ENCODE assay signal across 19 cellular contexts in the genomic region with DNA sequence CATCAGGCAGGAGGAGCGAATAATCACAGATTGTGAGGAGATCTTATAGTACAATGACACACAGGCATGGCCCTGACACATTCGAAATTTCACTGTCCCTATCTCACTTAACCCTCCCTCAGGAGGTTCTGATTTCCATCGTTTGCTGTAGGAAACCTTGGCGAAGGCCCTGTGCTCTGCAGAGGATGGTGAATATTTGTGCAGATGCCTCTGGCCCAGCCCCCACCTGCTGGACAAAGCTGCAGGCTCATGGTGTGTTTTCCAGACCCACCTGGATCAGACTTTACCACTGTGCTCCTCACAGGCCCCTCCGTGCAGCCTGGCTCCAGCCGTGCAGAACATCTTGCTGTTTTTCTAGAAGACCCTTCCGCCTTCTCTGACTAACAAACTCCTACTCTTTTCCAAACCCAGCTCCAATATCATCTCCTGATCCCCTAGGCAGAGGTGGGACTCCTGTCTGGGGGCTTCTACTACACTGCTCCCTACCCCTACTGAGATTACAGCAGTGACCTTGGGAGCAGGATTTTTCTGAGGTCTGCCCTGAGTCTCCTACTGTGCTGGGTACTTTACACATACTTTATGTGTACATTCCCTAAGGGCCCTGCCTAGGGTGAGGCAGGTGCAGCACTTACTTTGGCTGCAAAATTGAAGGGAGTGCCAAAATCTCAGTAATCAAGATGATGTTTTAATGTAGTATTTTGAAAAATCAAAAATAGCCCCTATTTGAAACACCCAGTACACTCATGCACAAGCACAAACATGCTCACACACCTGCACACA.
DNase-seq lines count a peak whose midpoint lies in the region; ATAC-seq, FAIRE-seq and TF ChIP-seq lines count a peak whose summit lies in the region.
"Had no signal": no experiment of that assay in that cellular context is flagged by ENCODE, and none has a peak within 500 bp of the region (broad histone marks: within the 10 kb centered on the region; RNA-seq: fewer than 3 reads in every experiment).

No MANE protein-coding gene starts in this region.

- CTCF ChIA-PET in K562 (lab: Yijun Ruan, JAX; ENCODE audit: low intra/inter-chr PET ratio), result no interaction called here

- no peaks in the 10 kb centered on the region for H3K79me2 ChIP-seq in K562 (ENCODE audit: control insufficient read depth, insufficient read depth, low read length)

- 18% methylated on average over 6 of the region's 7 CpGs for WGBS in K562 (ENCODE audit: insufficient coverage, low coverage, missing lambda C conversion rate)

- TF ChIP-seq POLR2A in K562 (conservative IDR thresholded peaks at IDR 0.05), result no peak

- FAIRE-seq in K562 (lab: Jason Lieb, UNC), result no peak

- TF ChIP-seq EP300 in K562 (IDR thresholded peaks at IDR 0.05; ENCODE audit: low read length), result no peak

- ATAC-seq in K562 (no peak), left lung (peak; percentile 60)
- no peak for ATAC-seq in activated CD4-positive, CD25-positive, alpha-beta regulatory T cell treated with anti-CD3 and anti-CD28 coated beads, Interleukin-2, amount 50 U/mL, for 24 hours
- ATAC-seq: GM23338, T-helper 17 cell had no signal

- H3K4me1 ChIP-seq in K562 (replicated peaks in 1 of 2; ENCODE audit: control insufficient read depth in 2 of 2, insufficient read depth in 2 of 2, low read length in 2 of 2), result peaks cover 0 to 10% of the 10 kb centered on the region in 2 experiments; a peak in 3 of 5 replicates
- H3K4me1 ChIP-seq in left lung, result no peaks in the 10 kb centered on the region
- H3K4me1 ChIP-seq: BLaER1, HAP-1 had no signal

- BruUV-seq in K562 (replicated peaks; lab: Mats Ljungman, UMichigan), result no TSS peak

- in situ Hi-C loops in K562 (cut with MboI), result no loop called here

- no peaks in the 10 kb centered on the region for H3K9me1 ChIP-seq in K562 (ENCODE audit: control insufficient read depth, insufficient read depth, low read length)

- H3K9ac ChIP-seq in K562 (ENCODE audit: insufficient read depth in 1 of 2, low read depth in 2 of 2, low read length in 2 of 2), result no peak overlapping the region
- H3K9ac ChIP-seq: BLaER1 had no signal

- H3K9me3 ChIP-seq in K562 (replicated peaks; ENCODE audit: control insufficient read depth, insufficient read depth, low read depth, low read length) (0 out of 2 replicates have a peak, but pooled peaks cover 3% of the 10 kb centered on the region), left lung (peaks cover 0 to 13% of the 10 kb centered on the region in 2 donors)

- intact Hi-C loops in K562 (cut with micrococcal nuclease) (loop anchor here (5.0 to 10.0 kb wide), 3 partner anchors 44 to 664 kb away; no protein-coding TSS in a partner anchor), left lung (cut with DNase I) (no loop called here)

- no peak for TF ChIP-seq RAD21 in K562 (CRISPR knock-in tag; conservative IDR thresholded peaks at IDR 0.05 in 1 of 2, IDR thresholded peaks at IDR 0.05 in 1 of 2)

- no peaks in the 10 kb centered on the region for H4K20me1 ChIP-seq in K562 (replicated peaks; ENCODE audit: control insufficient read depth, insufficient read depth, low read length)
- H4K20me1 ChIP-seq: BLaER1 had no signal

- H2AFZ ChIP-seq in K562 (ENCODE audit: low read depth, low read length), result 0 out of 2 replicates have a peak overlapping the region, but pooled peaks have one; percentile 40
- H2AFZ ChIP-seq: GM23338 had no signal

- no peak overlapping the region for H3K4me2 ChIP-seq in K562 (ENCODE audit: insufficient read depth, low read length)
- H3K4me2 ChIP-seq: BLaER1, GM23338 had no signal

- TF ChIP-seq CTCF in K562 (IDR thresholded peaks at IDR 0.05 in 2 of 3, conservative IDR thresholded peaks at IDR 0.05 in 1 of 3; ENCODE audit: insufficient read depth in 2 of 3, low read depth in 1 of 3, low read length in 3 of 3), result no peak
- TF ChIP-seq CTCF in left lung (IDR thresholded peaks at IDR 0.05), result no peak

- POLR2A ChIA-PET in K562 (lab: Yijun Ruan, JAX), result interaction anchor here (1.4 kb wide), 1 partner anchor 9 kb away, joined by 5 read pairs; no protein-coding TSS in a partner anchor

- no peak overlapping the region for H3K27ac ChIP-seq in K562 (ENCODE audit: extremely low read depth, low read depth, low read length)
- H3K27ac ChIP-seq in left lung, result no peak overlapping the region
- H3K27ac ChIP-seq: BLaER1 had no signal

- DNase-seq in NCI-H1436 (lab: John Stamatoyannopoulos, UW) (peak; percentile 33), NCI-H1436 treated with DMSO at 0.1 percent for 48 hours (lab: John Stamatoyannopoulos, UW) (peak; percentile 14), K562 (ENCODE audit: extremely low read depth in 1 of 4, low spot score in 3 of 4) (no peak), left lung (no peak), COLO829 (ENCODE audit: low spot score) (no peak), AG08395 (ENCODE audit: low spot score) (no peak)
- DNase-seq: Calu3; CD4-positive, alpha-beta memory T cell; DMS153; GDM1; Kasumi-1; NCI-H2029 treated with DMSO at 0.1 percent for 48 hours; NCI-H510A; Right ventricle myocardium superior; T-helper 17 cell had no signal

- no peak overlapping the region for H3K4me3 ChIP-seq in K562
- no peak overlapping the region for H3K4me3 ChIP-seq in left lung
- H3K4me3 ChIP-seq: BLaER1, GM23338, HAP-1 had no signal

- no peaks in the 10 kb centered on the region for H3K36me3 ChIP-seq in K562 (ENCODE audit: control insufficient read depth, insufficient read depth, low read length)
- H3K36me3 ChIP-seq in left lung, result no peaks in the 10 kb centered on the region
- H3K36me3 ChIP-seq: BLaER1, HAP-1 had no signal

- peaks cover 0 to 2% of the 10 kb centered on the region in 2 experiments; a peak in 2 of 5 replicates for H3K27me3 ChIP-seq in K562 (ENCODE audit: control insufficient read depth in 2 of 2, insufficient read depth in 2 of 2, low read length in 2 of 2)
- H3K27me3 ChIP-seq in left lung, result no peaks in the 10 kb centered on the region
- H3K27me3 ChIP-seq: BLaER1 had no signal

TF ChIP-seq in K562, 482 proteins besides CTCF, POLR2A, EP300 and RAD21:
- TF ChIP-seq, protein P1, sequence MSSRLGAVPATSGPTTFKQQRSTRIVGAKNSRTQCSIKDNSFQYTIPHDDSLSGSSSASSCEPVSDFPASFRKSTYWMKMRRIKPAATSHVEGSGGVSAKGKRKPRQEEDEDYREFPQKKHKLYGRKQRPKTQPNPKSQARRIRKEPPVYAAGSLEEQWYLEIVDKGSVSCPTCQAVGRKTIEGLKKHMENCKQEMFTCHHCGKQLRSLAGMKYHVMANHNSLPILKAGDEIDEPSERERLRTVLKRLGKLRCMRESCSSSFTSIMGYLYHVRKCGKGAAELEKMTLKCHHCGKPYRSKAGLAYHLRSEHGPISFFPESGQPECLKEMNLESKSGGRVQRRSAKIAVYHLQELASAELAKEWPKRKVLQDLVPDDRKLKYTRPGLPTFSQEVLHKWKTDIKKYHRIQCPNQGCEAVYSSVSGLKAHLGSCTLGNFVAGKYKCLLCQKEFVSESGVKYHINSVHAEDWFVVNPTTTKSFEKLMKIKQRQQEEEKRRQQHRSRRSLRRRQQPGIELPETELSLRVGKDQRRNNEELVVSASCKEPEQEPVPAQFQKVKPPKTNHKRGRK (tag; IDR thresholded peaks at IDR 0.05), result no peak
- TF ChIP-seq TSC22D4 (tag; IDR thresholded peaks at IDR 0.05), result no peak
- TF ChIP-seq ZNF174 (CRISPR knock-in tag; IDR thresholded peaks at IDR 0.05), result no peak
- no peak for TF ChIP-seq THRAP3 (IDR thresholded peaks at IDR 0.05; ENCODE audit: borderline replicate concordance)

Comparison
In these comparisons a context has a peak if more than half of its experiments do, and no peak if none do; other contexts are left out.
1. DNase-seq: peak in NCI-H1436 (single experiment) and NCI-H1436 treated with DMSO at 0.1 percent for 48 hours (single experiment); none in K562 (0 of 4), left lung (0 of 2), COLO829 (single experiment) and AG08395 (single experiment).